ENCODE assay signal across 16 cellular contexts in genomic region chrX:24577091-24577490, GRCh38.
DNase-seq lines count a peak whose midpoint lies in the region; FAIRE-seq and TF ChIP-seq lines count a peak whose summit lies in the region.
"Had no signal": no experiment of that assay in that cellular context is flagged by ENCODE, and none has a peak within 500 bp of the region (broad histone marks: within the 10 kb centered on the region; RNA-seq: fewer than 3 reads in every experiment).

No MANE protein-coding gene starts in this region.

- no peaks in the 10 kb centered on the region for H3K9me2 ChIP-seq in neural cell (ENCODE audit: insufficient read depth, low read length)

- H3K9ac ChIP-seq in neural cell (ENCODE audit: low read length) = no peak overlapping the region
- H3K9ac ChIP-seq: BLaER1 treated with 17β-estradiol and CSF1 and Interleukin-3, amounts not matched to agents 10 nM and 100 nM; GM23248 had no signal

- H3K4me1 ChIP-seq in tibial artery = peaks cover 0 to 6% (median 0%) of the 10 kb centered on the region in 4 donors
- H3K4me1 ChIP-seq: A549; BLaER1 treated with 17β-estradiol and CSF1 and Interleukin-3, amounts not matched to agents 10 nM and 100 nM had no signal

- peak; percentile 27 for DNase-seq in NCI-H82 (lab: John Stamatoyannopoulos, UW)
- no peak for DNase-seq in NCI-H82 treated with DMSO at 0.1 percent for 48 hours (lab: John Stamatoyannopoulos, UW; ENCODE audit: unreplicated experiment)
- no peak for DNase-seq in bronchial epithelial cell (ENCODE audit: low read depth)
- DNase-seq in NCI-H345 (lab: John Stamatoyannopoulos, UW) = no peak
- no peak for DNase-seq in tibial artery
- no peak for DNase-seq in NCI-H1092 (lab: John Stamatoyannopoulos, UW)
- DNase-seq: Calu3; CD8-positive, alpha-beta T cell; GM23248; HCEC 1CT had no signal

- TF ChIP-seq RAD21 in neural cell (conservative IDR thresholded peaks at IDR 0.05) = no peak

- H4K20me1 ChIP-seq in neural cell (ENCODE audit: insufficient read depth) = no peaks in the 10 kb centered on the region
- H4K20me1 ChIP-seq: BLaER1 treated with 17β-estradiol and CSF1 and Interleukin-3, amounts not matched to agents 10 nM and 100 nM had no signal

- FAIRE-seq in bronchial epithelial cell (lab: Jason Lieb, UNC) = peak; percentile 73
- FAIRE-seq: G401.6, GM12891 had no signal

- peak; percentile 42 for TF ChIP-seq EP300 in neural cell (conservative IDR thresholded peaks at IDR 0.05; ENCODE audit: poor library complexity, severe bottlenecking)

- H3K36me3 ChIP-seq in bronchial epithelial cell (ENCODE audit: control insufficient read depth, insufficient read depth, low read length) = no peaks in the 10 kb centered on the region
- H3K36me3 ChIP-seq in neural cell (ENCODE audit: insufficient read depth, low read length) = no peaks in the 10 kb centered on the region
- no peaks in the 10 kb centered on the region for H3K36me3 ChIP-seq in tibial artery
- H3K36me3 ChIP-seq: BLaER1 treated with 17β-estradiol and CSF1 and Interleukin-3, amounts not matched to agents 10 nM and 100 nM had no signal

- H3K4me3 ChIP-seq in bronchial epithelial cell (ENCODE audit: low read depth, low read length) (no peak overlapping the region), neural cell (ENCODE audit: low read length) (no peak overlapping the region), tibial artery (no peak overlapping the region)
- H3K4me3 ChIP-seq: A549; BLaER1 treated with 17β-estradiol and CSF1 and Interleukin-3, amounts not matched to agents 10 nM and 100 nM; GM23248 had no signal

- no peak overlapping the region for H2AFZ ChIP-seq in neural cell (ENCODE audit: low read depth, low read length)
- H2AFZ ChIP-seq: GM23248 had no signal

- no peaks in the 10 kb centered on the region for H3K79me2 ChIP-seq in neural cell (replicated peaks; ENCODE audit: insufficient read depth, low read length)

- no peaks in the 10 kb centered on the region for H3K9me3 ChIP-seq in neural cell (ENCODE audit: low read length)
- H3K9me3 ChIP-seq in tibial artery = no peaks in the 10 kb centered on the region
- H3K9me3 ChIP-seq: A549; BLaER1 treated with 17β-estradiol and CSF1 and Interleukin-3, amounts not matched to agents 10 nM and 100 nM had no signal

- H3K27me3 ChIP-seq in bronchial epithelial cell (ENCODE audit: control insufficient read depth, insufficient read depth, low read length) (no peaks in the 10 kb centered on the region), neural cell (ENCODE audit: insufficient read depth, low read depth, low read length) (no peaks in the 10 kb centered on the region), tibial artery (no peaks in the 10 kb centered on the region)
- H3K27me3 ChIP-seq: BLaER1 treated with 17β-estradiol and CSF1 and Interleukin-3, amounts not matched to agents 10 nM and 100 nM had no signal

- intact Hi-C loops in tibial artery (cut with DNase I; ENCODE audit: low total_unique reads) = no loop called here

- H3F3A ChIP-seq in neural cell (ENCODE audit: insufficient read depth, low read length, poor library complexity, severe bottlenecking) = no peaks in the 10 kb centered on the region

- no peak overlapping the region for H3K4me2 ChIP-seq in neural cell (ENCODE audit: low read length)
- H3K4me2 ChIP-seq: A549; BLaER1 treated with 17β-estradiol and CSF1 and Interleukin-3, amounts not matched to agents 10 nM and 100 nM had no signal

- H3K27ac ChIP-seq in neural cell (ENCODE audit: low read length) (no peak overlapping the region), tibial artery (no peak overlapping the region)
- H3K27ac ChIP-seq: 22Rv1; A549; BLaER1 treated with 17β-estradiol and CSF1 and Interleukin-3, amounts not matched to agents 10 nM and 100 nM; GM23248 had no signal

- TF ChIP-seq CTCF in bronchial epithelial cell (IDR thresholded peaks at IDR 0.05; ENCODE audit: insufficient read depth, low read length, severe bottlenecking) = no peak
- no peak for TF ChIP-seq CTCF in neural cell (IDR thresholded peaks at IDR 0.05; ENCODE audit: poor library complexity, severe bottlenecking)
- TF ChIP-seq CTCF in tibial artery (IDR thresholded peaks at IDR 0.05) = no peak

TF ChIP-seq in neural cell, 6 proteins besides CTCF, POLR2A, EP300 and RAD21:
- no peak for TF ChIP-seq REST (IDR thresholded peaks at IDR 0.05; ENCODE audit: borderline replicate concordance)
- TF ChIP-seq TAF1 (IDR thresholded peaks at IDR 0.05; ENCODE audit: low read depth) = no peak
- TF ChIP-seq EZH2 (IDR thresholded peaks at IDR 0.05; ENCODE audit: borderline replicate concordance, insufficient read depth, low read length, poor library complexity, severe bottlenecking) = no peak
- peak; percentile 36 for TF ChIP-seq POLR2AphosphoS5 (IDR thresholded peaks at IDR 0.05)
